ENCODE assay signal across 14 cellular contexts in the genomic region with DNA sequence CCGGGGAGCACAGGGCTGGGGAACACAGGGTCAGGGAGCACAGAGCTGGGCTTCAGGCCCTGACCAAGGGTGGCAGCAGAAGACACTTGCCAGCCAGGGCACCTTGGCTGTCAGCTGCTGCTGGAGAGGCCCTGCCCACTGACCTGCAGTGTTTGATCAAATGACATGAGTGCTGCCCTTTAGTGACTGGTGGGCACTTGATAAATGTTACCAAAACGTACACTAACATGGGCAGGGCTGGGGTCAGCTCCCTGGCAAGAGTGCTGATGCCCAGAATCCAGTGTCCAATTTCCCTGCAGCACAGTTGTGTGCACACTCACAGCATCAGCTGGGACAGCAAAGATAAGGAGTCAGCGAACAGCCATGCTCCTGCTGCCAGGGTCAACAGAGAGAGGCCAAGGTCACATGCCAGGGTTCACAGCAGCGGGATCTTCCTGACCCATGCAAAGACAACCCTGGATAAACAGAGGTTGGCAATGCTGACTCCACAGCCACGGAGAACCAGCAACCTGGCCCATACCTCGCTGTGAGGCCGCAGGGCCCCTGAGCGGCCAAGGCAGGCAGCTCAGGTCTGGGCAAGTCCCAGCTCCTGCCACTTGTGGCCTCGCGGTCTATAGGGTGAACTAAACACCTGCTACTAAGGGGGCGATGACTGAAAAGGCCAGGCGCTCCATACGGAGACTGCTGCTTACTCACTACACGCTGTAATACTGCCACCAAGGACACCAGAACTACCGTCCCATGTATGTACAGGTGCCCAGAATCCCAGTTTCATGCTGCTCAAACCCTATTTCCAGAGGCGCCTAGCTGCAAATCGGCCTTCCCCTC. TPM values are rescaled to one million over a fixed set of nuclear protein-coding genes. Genes with fewer than 3 reads are reported as not detected.
DNase-seq lines count a peak whose midpoint lies in the region; ATAC-seq and TF ChIP-seq lines count a peak whose summit lies in the region.
"Had no signal": no experiment of that assay in that cellular context is flagged by ENCODE, and none has a peak within 500 bp of the region (broad histone marks: within the 10 kb centered on the region; RNA-seq: fewer than 3 reads in every experiment).

No MANE protein-coding gene starts in this region.

- H3K27ac ChIP-seq in esophagus muscularis mucosa (replicated peaks in 1 of 4) (peak overlapping the region in 1 of 4 donors; percentile 31), osteoblast (ENCODE audit: low read depth, low read length) (peak overlapping the region; percentile 53)
- H3K27ac ChIP-seq: BLaER1 treated with 17β-estradiol and CSF1 and Interleukin-3, amounts not matched to agents 10 nM and 100 nM had no signal

- in situ Hi-C loops in G401 (cut with HindIII; ENCODE audit: low sequenced_read_pairs): no loop called here

- H3K9me3 ChIP-seq in esophagus muscularis mucosa (no peaks in the 10 kb centered on the region), osteoblast (ENCODE audit: low read depth, low read length) (no peaks in the 10 kb centered on the region)

- H3K4me3 ChIP-seq in esophagus muscularis mucosa: peak overlapping the region; percentile 37 to 48 (median 46)
- peak overlapping the region; percentile 68 for H3K4me3 ChIP-seq in osteoblast (ENCODE audit: insufficient read depth, low read length)
- H3K4me3 ChIP-seq: BLaER1 treated with 17β-estradiol and CSF1 and Interleukin-3, amounts not matched to agents 10 nM and 100 nM had no signal

- TF ChIP-seq CTCF in esophagus muscularis mucosa (IDR thresholded peaks at IDR 0.05) (no peak), osteoblast (IDR thresholded peaks at IDR 0.05; ENCODE audit: extremely low read depth, low read depth, low read length) (no peak)

- peaks cover 24% of the 10 kb centered on the region for H3K79me2 ChIP-seq in osteoblast (ENCODE audit: insufficient read depth, low read length)

- no peaks in the 10 kb centered on the region for H3K36me3 ChIP-seq in esophagus muscularis mucosa
- no peaks in the 10 kb centered on the region for H3K36me3 ChIP-seq in osteoblast (ENCODE audit: insufficient read depth, low read length)
- H3K36me3 ChIP-seq: BLaER1 treated with 17β-estradiol and CSF1 and Interleukin-3, amounts not matched to agents 10 nM and 100 nM had no signal

- WGBS in esophagus muscularis mucosa: 81% methylated on average over 6 of the region's 17 CpGs

- no peak for TF ChIP-seq POLR2A in esophagus muscularis mucosa (IDR thresholded peaks at IDR 0.05; ENCODE audit: low read depth)

- ATAC-seq in HG03457 (IDR thresholded peaks at IDR 0.05; ENCODE audit: unreplicated experiment) (peak; percentile 66), GM21360 (IDR thresholded peaks at IDR 0.05; ENCODE audit: unreplicated experiment) (no peak), GM21367 (IDR thresholded peaks at IDR 0.05; ENCODE audit: unreplicated experiment) (no peak)
- ATAC-seq: HCT116; stimulated activated naive CD8-positive, alpha-beta T cell treated with anti-CD3 and anti-CD28 coated beads, Interleukin-15, amount 100 ng/mL, for 72 hours had no signal

- no peak for TF ChIP-seq EP300 in esophagus muscularis mucosa (IDR thresholded peaks at IDR 0.05)

- H3K4me1 ChIP-seq in esophagus muscularis mucosa: peaks cover 20 to 34% (median 26%) of the 10 kb centered on the region in 4 donors
- H3K4me1 ChIP-seq in osteoblast (ENCODE audit: insufficient read depth, low read length): peaks cover 34% of the 10 kb centered on the region

- DNase-seq in G401 (ENCODE audit: low spot score): peak; percentile 55
- DNase-seq in esophagus muscularis mucosa (ENCODE audit: extremely low spot score): no peak
- DNase-seq in osteoblast (ENCODE audit: insufficient read length, low spot score, missing footprints): no peak
- no peak for DNase-seq in HuH-7 (ENCODE audit: low spot score)
- no peak for DNase-seq in effector CD4-positive, alpha-beta T cell
- DNase-seq: activated CD4-positive, alpha-beta T cell treated with anti-CD3 and anti-CD28 coated beads, Interleukin-2, amount 50 U/mL, for 4 hours; NCI-H2227 treated with DMSO at 0.1 percent for 48 hours; stimulated activated naive CD8-positive, alpha-beta T cell treated with anti-CD3 and anti-CD28 coated beads, Interleukin-15, amount 100 ng/mL, for 72 hours had no signal

- peaks cover 8% of the 10 kb centered on the region for H4K20me1 ChIP-seq in osteoblast (ENCODE audit: insufficient read depth, low read length)
- H4K20me1 ChIP-seq: BLaER1 treated with 17β-estradiol and CSF1 and Interleukin-3, amounts not matched to agents 10 nM and 100 nM had no signal

- peak overlapping the region; percentile 83 for H3K4me2 ChIP-seq in osteoblast (ENCODE audit: insufficient read depth, low read length)

- H3K27me3 ChIP-seq in esophagus muscularis mucosa (no peaks in the 10 kb centered on the region), osteoblast (ENCODE audit: insufficient read depth, low read length) (no peaks in the 10 kb centered on the region)
- H3K27me3 ChIP-seq: BLaER1 treated with 17β-estradiol and CSF1 and Interleukin-3, amounts not matched to agents 10 nM and 100 nM had no signal

- intact Hi-C loops in esophagus muscularis mucosa (cut with DNase I): no loop called here

- peak overlapping the region; percentile 88 for H2AFZ ChIP-seq in osteoblast (ENCODE audit: low read length)

RNA-seq across cellular contexts. Expression of a gene that starts 46.3 kb away (rescaled TPM):
- total RNA-seq in G401 (2014; rRNA removed; shearing (Covaris generic)): 16.5 and 20.8 TPM in 2 replicates
- total RNA-seq in esophagus muscularis mucosa (1 to 10 TPM; 3.0 to 5.8 (median 3.7) TPM), osteoblast (14.1 and 14.8 TPM in 2 replicates)
- total RNA-seq: HT-29 had no signal
